ENCODE assay signal across 1 cellular context in genomic region chr1:234361102-234361603, GRCh38.
TF ChIP-seq lines count a peak whose summit lies in the region.

No MANE protein-coding gene starts in this region.

TF ChIP-seq in K562, 482 proteins besides CTCF, POLR2A, EP300 and RAD21 (continued from another document and continues in another):
- TF ChIP-seq ZBTB12 (CRISPR knock-in tag; IDR thresholded peaks at IDR 0.05) (peak; percentile 32; the same call in 1 of the 2 replicates), ZNF408 (CRISPR knock-in tag; IDR thresholded peaks at IDR 0.05; ENCODE audit: low read depth) (no peak), ZBTB34 (CRISPR knock-in tag; IDR thresholded peaks at IDR 0.05) (no peak), CEBPZ (IDR thresholded peaks at IDR 0.05; ENCODE audit: borderline replicate concordance, low read depth, low read length) (no peak), CHAMP1 (IDR thresholded peaks at IDR 0.05) (peak; percentile 60; the same call in 1 of the 2 replicates), TBL1XR1 (IDR thresholded peaks at IDR 0.05; ENCODE audit: low read length in 2 of 2) (no peak), ZBTB2 (IDR thresholded peaks at IDR 0.05) (no peak), ZNF766 (CRISPR knock-in tag; conservative IDR thresholded peaks at IDR 0.05) (peak; percentile 92), MIER1 (IDR thresholded peaks at IDR 0.05; ENCODE audit: low read depth) (no peak), MEIS2 (IDR thresholded peaks at IDR 0.05; ENCODE audit: partially characterized antibody) (peak; percentile 12), ZNF282 (CRISPR knock-in tag; IDR thresholded peaks at IDR 0.05) (no peak), ESRRB (CRISPR knock-in tag; IDR thresholded peaks at IDR 0.05; ENCODE audit: borderline replicate concordance) (no peak), U2AF2 (optimal IDR thresholded peaks at IDR 0.05; ENCODE audit: low read depth, low read length) (no peak), ZNF347 (CRISPR knock-in tag; IDR thresholded peaks at IDR 0.05; ENCODE audit: low read depth) (no peak), PKNOX1 (IDR thresholded peaks at IDR 0.05) (peak; percentile 39; the same call in 1 of the 2 replicates), HNRNPUL1 (IDR thresholded peaks at IDR 0.05; ENCODE audit: low read length) (no peak), GATAD2B (IDR thresholded peaks at IDR 0.05; ENCODE audit: borderline replicate concordance) (0 out of 2 replicates have a peak, but pooled peaks have one; percentile 24), ZZZ3 (IDR thresholded peaks at IDR 0.05) (no peak), MECOM (CRISPR knock-in tag; IDR thresholded peaks at IDR 0.05) (peak; percentile 79), ZC3H8 (IDR thresholded peaks at IDR 0.05) (no peak), ZBTB40 (IDR thresholded peaks at IDR 0.05) (no peak), ZBTB40 (CRISPR knock-in tag; IDR thresholded peaks at IDR 0.05) (no peak), POLR2AphosphoS5 (IDR thresholded peaks at IDR 0.05; ENCODE audit: control insufficient read depth, insufficient read depth, low read depth, low read length) (no peak), ZMIZ1 (IDR thresholded peaks at IDR 0.05; ENCODE audit: low read depth in 2 of 2, low read length in 2 of 2) (peak in 1 of 2 experiments; percentile 61; a peak in 1 of 4 replicates), NCOR1 (IDR thresholded peaks at IDR 0.05) (peak; percentile 71)
